ENCODE assay signal across 1 cellular context in the genomic region with DNA sequence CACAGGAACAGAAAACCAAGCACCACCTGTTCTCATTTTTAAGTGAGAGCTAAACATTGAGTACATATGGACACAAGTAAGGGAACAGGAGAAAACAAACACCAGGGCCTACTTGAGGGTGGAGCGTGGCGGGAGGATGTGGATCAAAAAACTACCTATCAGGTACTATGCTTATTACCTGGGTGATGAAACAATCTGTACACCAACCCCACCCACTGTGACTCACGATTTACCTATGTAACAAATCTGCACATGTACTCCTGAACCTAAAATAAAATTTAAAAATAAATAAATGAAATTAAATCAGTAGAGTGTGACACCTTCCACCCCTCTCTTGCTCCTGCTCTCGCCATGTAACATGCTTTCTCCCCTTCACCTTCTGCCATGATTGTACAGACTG.
TF ChIP-seq lines count a peak whose summit lies in the region.

No MANE protein-coding gene starts in this region.

TF ChIP-seq in GM23338, 12 proteins besides CTCF, POLR2A, EP300 and RAD21 (continued from another document):
- TF ChIP-seq REST (IDR thresholded peaks at IDR 0.05; ENCODE audit: unreplicated experiment) (no peak), JUNB (IDR thresholded peaks at IDR 0.05; ENCODE audit: unreplicated experiment) (no peak), NANOG (IDR thresholded peaks at IDR 0.05; ENCODE audit: borderline replicate concordance) (no peak), CREB1 (CRISPR knock-in tag; IDR thresholded peaks at IDR 0.05; ENCODE audit: low read depth) (no peak), ZNF331 (CRISPR knock-in tag; IDR thresholded peaks at IDR 0.05; ENCODE audit: low read depth) (no peak)
